In genomic region chr16:11913425-11914079, GRCh38 we compare ENCODE assay signal across 8 cellular contexts. TPM values are rescaled to one million over a fixed set of nuclear protein-coding genes. Genes with fewer than 3 reads are reported as not detected.
DNase-seq lines count a peak whose midpoint lies in the region; ATAC-seq lines count a peak whose summit lies in the region.

No MANE protein-coding gene starts in this region.

- peak overlapping the region; percentile 97 for H3K27ac Mint-ChIP-seq in activated CD4-positive, alpha-beta T cell treated with anti-CD3 and anti-CD28 coated beads, Interleukin-2, amount 10 ng/mL, durations not matched to agents 7 days and 5 days
- peak overlapping the region; percentile 89 for H3K27ac Mint-ChIP-seq in stimulated activated naive B cell treated with anti-CD40 and anti-IgM and Interleukin-4, amounts not matched to agents 10 μg/mL and 1 μg/mL and 100 μg/mL, for 72 hours

- intact Hi-C loops in right cardiac atrium (cut with DNase I): loop anchor here in 1 of 4 donors (10.0 kb wide), 1 partner anchor 169 kb away; the partner anchor contains the start of gene TXNDC11

- peaks cover 36% of the 10 kb centered on the region for H3K36me3 Mint-ChIP-seq in activated CD4-positive, alpha-beta T cell treated with anti-CD3 and anti-CD28 coated beads, Interleukin-2, amount 10 ng/mL, durations not matched to agents 7 days and 5 days (ENCODE audit: low read depth)
- H3K36me3 Mint-ChIP-seq in stimulated activated naive B cell treated with anti-CD40 and anti-IgM and Interleukin-4, amounts not matched to agents 10 μg/mL and 1 μg/mL and 100 μg/mL, for 72 hours: peaks cover 18 to 28% of the 10 kb centered on the region in 2 donors

- peak overlapping the region; percentile 86 for H3K4me3 Mint-ChIP-seq in activated CD4-positive, alpha-beta T cell treated with anti-CD3 and anti-CD28 coated beads, Interleukin-2, amount 10 ng/mL, durations not matched to agents 7 days and 5 days
- H3K4me3 Mint-ChIP-seq in stimulated activated naive B cell treated with anti-CD40 and anti-IgM and Interleukin-4, amounts not matched to agents 10 μg/mL and 1 μg/mL and 100 μg/mL, for 72 hours: peak overlapping the region; percentile 87 to 90

- H3K9me3 Mint-ChIP-seq in activated CD4-positive, alpha-beta T cell treated with anti-CD3 and anti-CD28 coated beads, Interleukin-2, amount 10 ng/mL, durations not matched to agents 7 days and 5 days: no peaks in the 10 kb centered on the region
- no peaks in the 10 kb centered on the region for H3K9me3 Mint-ChIP-seq in stimulated activated naive B cell treated with anti-CD40 and anti-IgM and Interleukin-4, amounts not matched to agents 10 μg/mL and 1 μg/mL and 100 μg/mL, for 72 hours

- peaks cover 2% of the 10 kb centered on the region for H3K27me3 Mint-ChIP-seq in activated CD4-positive, alpha-beta T cell treated with anti-CD3 and anti-CD28 coated beads, Interleukin-2, amount 10 ng/mL, durations not matched to agents 7 days and 5 days
- H3K27me3 Mint-ChIP-seq in stimulated activated naive B cell treated with anti-CD40 and anti-IgM and Interleukin-4, amounts not matched to agents 10 μg/mL and 1 μg/mL and 100 μg/mL, for 72 hours: no peaks in the 10 kb centered on the region

- H3K4me3 ChIP-seq in right cardiac atrium (ENCODE audit: low read length): peak overlapping the region; percentile 90

- H3K27me3 ChIP-seq in right cardiac atrium (ENCODE audit: control insufficient read depth, insufficient read depth): no peaks in the 10 kb centered on the region

- DNase-seq in activated gamma-delta T cell treated with Interleukin-2 at 50 U/mL for 16 hours (peak; percentile 29), activated gamma-delta T cell (lab: John Stamatoyannopoulos, UW) (no peak), right cardiac atrium (no peak), H4 (ENCODE audit: low spot score) (no peak)
- peak; percentile 41 for DNase-seq in activated CD4-positive, alpha-beta T cell treated with anti-CD3 and anti-CD28 coated beads, Interleukin-2, amount 10 ng/mL, durations not matched to agents 7 days and 5 days
- no peak for DNase-seq in stimulated activated naive B cell treated with anti-CD40 and anti-IgM and Interleukin-4, amounts not matched to agents 10 μg/mL and 1 μg/mL and 100 μg/mL, for 72 hours

- CTCF ChIA-PET in activated CD4-positive, alpha-beta T cell treated with anti-CD3 and anti-CD28 coated beads, Interleukin-2, amount 10 ng/mL, durations not matched to agents 7 days and 5 days (lab: Charles Lee): interaction anchor here (0.8 kb wide), 1 partner anchor 224 kb away, joined by 3 read pairs; no protein-coding TSS in a partner anchor

- H3K4me1 ChIP-seq in right cardiac atrium (ENCODE audit: control insufficient read depth, insufficient read depth, low read length): peaks cover 7% of the 10 kb centered on the region

- H3K27ac ChIP-seq in right cardiac atrium (ENCODE audit: low read length): peak overlapping the region; percentile 11

- H3K9me3 ChIP-seq in right cardiac atrium (ENCODE audit: control insufficient read depth, low read length): no peaks in the 10 kb centered on the region

- POLR2A ChIA-PET in activated CD4-positive, alpha-beta T cell treated with anti-CD3 and anti-CD28 coated beads, Interleukin-2, amount 10 ng/mL, durations not matched to agents 7 days and 5 days (lab: Charles Lee): interaction anchor here (0.6 kb wide), 1 partner anchor 28 kb away, joined by 5 read pairs; no protein-coding TSS in a partner anchor

- ATAC-seq in right cardiac atrium: no peak
- ATAC-seq in stimulated activated naive B cell treated with anti-CD40 and anti-IgM and Interleukin-4, amounts not matched to agents 10 μg/mL and 1 μg/mL and 100 μg/mL, for 72 hours (replicated peaks): no peak
- no peak for ATAC-seq in GM19328 (IDR thresholded peaks at IDR 0.05; ENCODE audit: unreplicated experiment)
- no peak for ATAC-seq in GM21381 (IDR thresholded peaks at IDR 0.05; ENCODE audit: unreplicated experiment)

- 53% methylated on average over 12 of the region's 12 CpGs for WGBS in right cardiac atrium

- peaks cover 51% of the 10 kb centered on the region for H3K4me1 Mint-ChIP-seq in activated CD4-positive, alpha-beta T cell treated with anti-CD3 and anti-CD28 coated beads, Interleukin-2, amount 10 ng/mL, durations not matched to agents 7 days and 5 days
- peaks cover 25 to 47% of the 10 kb centered on the region in 2 donors for H3K4me1 Mint-ChIP-seq in stimulated activated naive B cell treated with anti-CD40 and anti-IgM and Interleukin-4, amounts not matched to agents 10 μg/mL and 1 μg/mL and 100 μg/mL, for 72 hours

RNA-seq across cellular contexts. Expression of gene GSPT1, which starts 2.2 kb away (rescaled TPM):
- total RNA-seq in activated CD4-positive, alpha-beta T cell treated with anti-CD3 and anti-CD28 coated beads, Interleukin-2, amount 10 ng/mL, durations not matched to agents 7 days and 5 days: 100 to 1,000 TPM; 110 to 126 TPM
- total RNA-seq in right cardiac atrium: 100 to 1,000 TPM in 1 of 4 donors, 10 to 100 TPM in 3; 89.1 to 105 (median 96.2) TPM
- 41.6 TPM for polyA plus RNA-seq in right cardiac atrium
- total RNA-seq in H4 (2014; rRNA removed; shearing (Covaris generic)): 66.2 and 76.1 TPM in 2 replicates

RNA-seq across cellular contexts. Expression of gene NPIPB2, which starts 28.3 kb away (rescaled TPM):
- total RNA-seq in activated CD4-positive, alpha-beta T cell treated with anti-CD3 and anti-CD28 coated beads, Interleukin-2, amount 10 ng/mL, durations not matched to agents 7 days and 5 days: 10 to 100 TPM in 1 of 2 experiments, 1 to 10 TPM in 1; 7.6 to 11.6 TPM
- total RNA-seq in right cardiac atrium: 1 to 10 TPM; 2.4 to 6.8 (median 5.6) TPM
- 6.3 TPM for polyA plus RNA-seq in right cardiac atrium
- 1.0 TPM in 1 of 2 replicates, not detected in the other for total RNA-seq in H4 (2014; rRNA removed; shearing (Covaris generic))

RNA-seq across cellular contexts. Expression of gene TNFRSF17, which starts 51.5 kb away (rescaled TPM):
- not detected for total RNA-seq in activated CD4-positive, alpha-beta T cell treated with anti-CD3 and anti-CD28 coated beads, Interleukin-2, amount 10 ng/mL, durations not matched to agents 7 days and 5 days
- total RNA-seq in right cardiac atrium: under 1 TPM in 1 of 4 donors, not detected in 3; 0.38 TPM
- not detected for polyA plus RNA-seq in right cardiac atrium
- total RNA-seq in H4 (2014; rRNA removed; shearing (Covaris generic)): not detected in 2 replicates

Comparison
In these comparisons a context has a peak if more than half of its experiments do, and no peak if none do; other contexts are left out.
1. DNase-seq: peak in activated gamma-delta T cell treated with Interleukin-2 at 50 U/mL for 16 hours (single experiment) and activated CD4-positive, alpha-beta T cell treated with anti-CD3 and anti-CD28 coated beads, Interleukin-2, amount 10 ng/mL, durations not matched to agents 7 days and 5 days (single experiment); none in activated gamma-delta T cell (single experiment), right cardiac atrium (0 of 3), stimulated activated naive B cell treated with anti-CD40 and anti-IgM and Interleukin-4, amounts not matched to agents 10 μg/mL and 1 μg/mL and 100 μg/mL, for 72 hours (single experiment) and H4 (single experiment).